Comparison of ENCODE assay signal across 24 cellular contexts in genomic region chr14:100484531-100485267, GRCh38.
"Had no signal": no experiment of that assay in that cellular context is flagged by ENCODE, and none has a peak within 500 bp of the region (broad histone marks: within the 10 kb centered on the region; RNA-seq: fewer than 3 reads in every experiment).

No MANE protein-coding gene starts in this region.

- DNase-seq: activated CD4-positive, alpha-beta T cell treated with anti-CD3 and anti-CD28 coated beads for 36 hours; activated CD4-positive, CD25-positive, alpha-beta regulatory T cell; activated CD8-positive, alpha-beta T cell treated with anti-CD3 and anti-CD28 coated beads, Interleukin-2, amount 10 ng/mL, durations not matched to agents 7 days and 5 days; activated effector memory CD4-positive, alpha-beta T cell treated with Interleukin-2 at 50 U/mL for 16 hours; activated naive CD4-positive, alpha-beta T cell treated with anti-CD3 and anti-CD28 coated beads, Interleukin-2, amount 10 ng/mL, durations not matched to agents 7 days and 5 days; activated naive CD8-positive, alpha-beta T cell treated with anti-CD3 and anti-CD28 coated beads, Interleukin-2, amount 10 ng/mL, durations not matched to agents 7 days and 5 days; activated T-cell treated with anti-CD3 and anti-CD28 coated beads for 4 hours; activated T-cell treated with anti-CD3 and anti-CD28 coated beads, Interleukin-2, amount 50 U/mL, for 72 hours; gastrocnemius medialis; head of caudate nucleus; hippocampal formation; left cardiac atrium; mammary epithelial cell; naive B cell; nephron progenitor cell; occipital lobe; right cardiac atrium; stimulated activated CD4-positive, alpha-beta T cell treated with anti-CD3 and anti-CD28 coated beads, Interleukin-15, amount 100 ng/mL, for 24 hours; stimulated activated CD4-positive, alpha-beta T cell treated with anti-CD3 and anti-CD28 coated beads, Interleukin-2, amount 100 ng/mL, for 24 hours; stimulated activated naive CD4-positive, alpha-beta T cell treated with Interleukin-2 at 50 U/mL for 16 hours; T-helper 1 cell had no signal

- H3K9me3 ChIP-seq: ascending aorta, gastrocnemius medialis, tibial nerve had no signal

- H3K4me3 ChIP-seq: ascending aorta, gastrocnemius medialis, tibial nerve had no signal

- H3K4me3 Mint-ChIP-seq: activated CD4-positive, alpha-beta T cell treated with anti-CD3 and anti-CD28 coated beads for 36 hours; activated CD8-positive, alpha-beta T cell treated with anti-CD3 and anti-CD28 coated beads, Interleukin-2, amount 10 ng/mL, durations not matched to agents 7 days and 5 days; activated naive CD4-positive, alpha-beta T cell treated with anti-CD3 and anti-CD28 coated beads, Interleukin-2, amount 10 ng/mL, durations not matched to agents 7 days and 5 days; activated naive CD8-positive, alpha-beta T cell treated with anti-CD3 and anti-CD28 coated beads, Interleukin-2, amount 10 ng/mL, durations not matched to agents 7 days and 5 days; activated T-cell treated with anti-CD3 and anti-CD28 coated beads, Interleukin-2, amount 50 U/mL, for 72 hours; brain; naive B cell; nephron progenitor cell had no signal

- ATAC-seq: activated CD4-positive, alpha-beta T cell treated with anti-CD3 and anti-CD28 coated beads for 36 hours; activated CD8-positive, alpha-beta T cell treated with anti-CD3 and anti-CD28 coated beads, Interleukin-2, amount 10 ng/mL, durations not matched to agents 7 days and 5 days; activated T-cell treated with anti-CD3 and anti-CD28 coated beads, Interleukin-2, amount 50 U/mL, for 72 hours; gastrocnemius medialis; left cardiac atrium; right cardiac atrium had no signal

- H3K4me1 ChIP-seq: ascending aorta, gastrocnemius medialis had no signal

- H3K27me3 Mint-ChIP-seq: activated CD4-positive, alpha-beta T cell treated with anti-CD3 and anti-CD28 coated beads for 36 hours; activated naive CD8-positive, alpha-beta T cell treated with anti-CD3 and anti-CD28 coated beads, Interleukin-2, amount 10 ng/mL, durations not matched to agents 7 days and 5 days; naive B cell had no signal

- H3K27me3 ChIP-seq: ascending aorta, gastrocnemius medialis, tibial nerve had no signal

- H3K27ac ChIP-seq: ascending aorta, gastrocnemius medialis, tibial nerve had no signal

- H3K9me3 Mint-ChIP-seq: activated naive CD4-positive, alpha-beta T cell treated with anti-CD3 and anti-CD28 coated beads, Interleukin-2, amount 10 ng/mL, durations not matched to agents 7 days and 5 days; activated naive CD8-positive, alpha-beta T cell treated with anti-CD3 and anti-CD28 coated beads, Interleukin-2, amount 10 ng/mL, durations not matched to agents 7 days and 5 days; activated T-cell treated with anti-CD3 and anti-CD28 coated beads, Interleukin-2, amount 50 U/mL, for 72 hours; brain; nephron progenitor cell had no signal

- H3K36me3 Mint-ChIP-seq: activated naive CD4-positive, alpha-beta T cell treated with anti-CD3 and anti-CD28 coated beads, Interleukin-2, amount 10 ng/mL, durations not matched to agents 7 days and 5 days had no signal

- H3K27ac Mint-ChIP-seq: activated CD4-positive, alpha-beta T cell treated with anti-CD3 and anti-CD28 coated beads for 36 hours; activated CD8-positive, alpha-beta T cell treated with anti-CD3 and anti-CD28 coated beads, Interleukin-2, amount 10 ng/mL, durations not matched to agents 7 days and 5 days; activated naive CD4-positive, alpha-beta T cell treated with anti-CD3 and anti-CD28 coated beads, Interleukin-2, amount 10 ng/mL, durations not matched to agents 7 days and 5 days; activated naive CD8-positive, alpha-beta T cell treated with anti-CD3 and anti-CD28 coated beads, Interleukin-2, amount 10 ng/mL, durations not matched to agents 7 days and 5 days; activated T-cell treated with anti-CD3 and anti-CD28 coated beads, Interleukin-2, amount 50 U/mL, for 72 hours; brain; nephron progenitor cell had no signal
